ENCODE assay signal across 8 cellular contexts in the genomic region with DNA sequence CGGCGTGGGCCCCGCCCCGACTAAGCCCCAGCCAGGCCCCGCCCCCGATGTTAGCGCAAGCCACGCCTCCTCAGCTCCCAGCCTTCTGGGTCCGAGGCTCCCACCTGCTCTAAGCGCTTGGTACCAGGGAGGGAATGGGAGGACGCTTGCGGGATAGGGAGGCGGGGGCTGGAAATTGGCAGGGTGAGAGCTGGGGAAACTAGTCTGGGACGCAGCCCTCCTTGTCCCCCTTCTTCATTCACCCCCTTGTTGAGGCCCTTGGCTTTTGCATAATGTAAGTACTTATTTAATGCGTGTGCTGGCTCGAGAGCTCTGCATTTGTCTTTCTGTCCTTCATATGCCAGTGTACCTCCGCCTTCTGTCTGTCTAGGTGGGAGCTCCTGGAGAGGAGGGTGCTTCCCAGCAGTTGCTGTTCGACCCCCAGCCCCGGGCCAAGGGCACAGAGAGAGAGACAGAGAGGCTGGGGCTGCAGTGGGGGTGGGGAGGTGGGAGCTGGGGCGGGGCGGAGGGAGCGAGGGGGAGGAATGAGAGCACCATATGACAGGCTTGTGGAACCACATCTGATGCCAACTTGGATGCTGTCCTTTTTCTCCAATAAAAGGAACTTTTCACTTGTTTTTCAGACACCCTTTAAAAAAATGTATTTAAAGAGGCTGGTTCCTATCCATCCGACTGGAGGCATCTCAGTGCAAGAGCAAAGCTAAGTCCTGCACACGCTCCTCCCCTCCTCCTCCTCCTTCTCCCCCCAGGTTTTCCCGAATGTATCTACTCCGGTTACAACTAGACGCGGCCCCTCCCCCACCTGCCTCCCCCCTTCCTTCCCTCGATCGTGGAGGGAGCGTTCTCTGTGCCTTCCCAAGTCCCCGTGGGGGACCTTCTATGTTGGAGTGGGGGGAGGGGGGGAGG. TPM values are rescaled to one million over a fixed set of nuclear protein-coding genes. Genes with fewer than 3 reads are reported as not detected.
DNase-seq lines count a peak whose midpoint lies in the region; ATAC-seq and TF ChIP-seq lines count a peak whose summit lies in the region.

No MANE protein-coding gene starts in this region.

- peaks cover 49% of the 10 kb centered on the region for H3K4me1 Mint-ChIP-seq in stimulated activated naive CD8-positive, alpha-beta T cell treated with anti-CD3 and anti-CD28 coated beads, Interleukin-15, amount 100 ng/mL, for 72 hours

- H4K20me1 ChIP-seq in BLaER1 treated with 17β-estradiol and CSF1 and Interleukin-3, amounts not matched to agents 10 nM and 100 nM = no peaks in the 10 kb centered on the region
- H4K20me1 ChIP-seq in KMS-11 (ENCODE audit: insufficient read depth) = no peaks in the 10 kb centered on the region
- no peaks in the 10 kb centered on the region for H4K20me1 ChIP-seq in neural cell (ENCODE audit: insufficient read depth)

- no peaks in the 10 kb centered on the region for H3K27me3 Mint-ChIP-seq in stimulated activated naive CD8-positive, alpha-beta T cell treated with anti-CD3 and anti-CD28 coated beads, Interleukin-15, amount 100 ng/mL, for 72 hours

- peak overlapping the region in 8 of 11 experiments; percentile 30 to 60 (median 48); a peak in 11 of 22 replicates for H3K27ac ChIP-seq in BLaER1 treated with 17β-estradiol and CSF1 and Interleukin-3, amounts not matched to agents 10 nM and 100 nM
- H3K27ac ChIP-seq in KMS-11 (no peak overlapping the region), neural cell (ENCODE audit: low read length) (peak overlapping the region; percentile 99)

- peak; percentile 89 for DNase-seq in activated effector memory CD4-positive, alpha-beta T cell treated with anti-CD3 and anti-CD28 coated beads, Interleukin-2, amount 50 U/mL, for 16 hours
- DNase-seq in foreskin fibroblast = peak; percentile 60 to 84
- DNase-seq in stimulated activated naive CD8-positive, alpha-beta T cell treated with anti-CD3 and anti-CD28 coated beads, Interleukin-15, amount 100 ng/mL, for 72 hours = peak; percentile 65 to 77

- TF ChIP-seq CTCF in KMS-11 (conservative IDR thresholded peaks at IDR 0.05; ENCODE audit: low read depth, low read length) (no peak), foreskin fibroblast (IDR thresholded peaks at IDR 0.05; ENCODE audit: low read depth, low read length) (no peak), neural cell (IDR thresholded peaks at IDR 0.05; ENCODE audit: poor library complexity, severe bottlenecking) (no peak)

- H3K4me1 ChIP-seq in BLaER1 treated with 17β-estradiol and CSF1 and Interleukin-3, amounts not matched to agents 10 nM and 100 nM = peaks cover 25 to 55% (median 33%) of the 10 kb centered on the region in 10 experiments
- H3K4me1 ChIP-seq in KMS-11 (ENCODE audit: low read depth, poor library complexity, severe bottlenecking) = peaks cover 36% of the 10 kb centered on the region

- H3K9me3 Mint-ChIP-seq in stimulated activated naive CD8-positive, alpha-beta T cell treated with anti-CD3 and anti-CD28 coated beads, Interleukin-15, amount 100 ng/mL, for 72 hours = no peaks in the 10 kb centered on the region

- H3K27ac Mint-ChIP-seq in stimulated activated naive CD8-positive, alpha-beta T cell treated with anti-CD3 and anti-CD28 coated beads, Interleukin-15, amount 100 ng/mL, for 72 hours = peak overlapping the region in 1 of 2 donors; percentile 69

- H3K9me3 ChIP-seq in BLaER1 treated with 17β-estradiol and CSF1 and Interleukin-3, amounts not matched to agents 10 nM and 100 nM (replicated peaks in 1 of 11) = no peaks in the 10 kb centered on the region
- no peaks in the 10 kb centered on the region for H3K9me3 ChIP-seq in neural cell (ENCODE audit: low read length)

- TF ChIP-seq EP300 in neural cell (conservative IDR thresholded peaks at IDR 0.05; ENCODE audit: poor library complexity, severe bottlenecking) = no peak

- no peaks in the 10 kb centered on the region for H3F3A ChIP-seq in neural cell (ENCODE audit: insufficient read depth, low read length, poor library complexity, severe bottlenecking)

- no peaks in the 10 kb centered on the region for H3K36me3 ChIP-seq in BLaER1 treated with 17β-estradiol and CSF1 and Interleukin-3, amounts not matched to agents 10 nM and 100 nM
- H3K36me3 ChIP-seq in KMS-11 (ENCODE audit: insufficient read depth) = no peaks in the 10 kb centered on the region
- H3K36me3 ChIP-seq in neural cell (ENCODE audit: insufficient read depth, low read length) = no peaks in the 10 kb centered on the region

- H3K79me2 ChIP-seq in KMS-11 (ENCODE audit: insufficient read depth, low read depth) = no peaks in the 10 kb centered on the region
- H3K79me2 ChIP-seq in neural cell (replicated peaks; ENCODE audit: insufficient read depth, low read length) = no peaks in the 10 kb centered on the region

- TF ChIP-seq POLR2A in Raji (IDR thresholded peaks at IDR 0.05; ENCODE audit: insufficient read depth, low read depth, low read length) = peak; percentile 69

- H3K9me2 ChIP-seq in neural cell (ENCODE audit: insufficient read depth, low read length) = no peaks in the 10 kb centered on the region

- H3K9ac ChIP-seq in BLaER1 treated with 17β-estradiol and CSF1 and Interleukin-3, amounts not matched to agents 10 nM and 100 nM = peak overlapping the region; percentile 44 to 74 (median 64); a peak in 18 of 22 replicates
- H3K9ac ChIP-seq in KMS-11 = no peak overlapping the region; the same call in 1 of the 2 replicates
- H3K9ac ChIP-seq in neural cell (ENCODE audit: low read length) = peak overlapping the region; percentile 96

- H3K4me3 Mint-ChIP-seq in stimulated activated naive CD8-positive, alpha-beta T cell treated with anti-CD3 and anti-CD28 coated beads, Interleukin-15, amount 100 ng/mL, for 72 hours = peak overlapping the region; percentile 93 to 98

- ATAC-seq in GM19463 (IDR thresholded peaks at IDR 0.05; ENCODE audit: unreplicated experiment) = peak; percentile 57
- ATAC-seq in stimulated activated naive CD8-positive, alpha-beta T cell treated with anti-CD3 and anti-CD28 coated beads, Interleukin-15, amount 100 ng/mL, for 72 hours = peak; percentile 82

- peak overlapping the region; percentile 55 to 72 (median 60) for H3K4me3 ChIP-seq in BLaER1 treated with 17β-estradiol and CSF1 and Interleukin-3, amounts not matched to agents 10 nM and 100 nM
- no peak overlapping the region for H3K4me3 ChIP-seq in KMS-11 (IDR thresholded peaks at IDR 0.05; ENCODE audit: insufficient read depth, low read depth, low read length)
- peak overlapping the region; percentile 50 to 71 for H3K4me3 ChIP-seq in foreskin fibroblast (ENCODE audit: low read depth in 1 of 2, low read length in 2 of 2)
- peak overlapping the region; percentile 92 for H3K4me3 ChIP-seq in neural cell (ENCODE audit: low read length)

- TF ChIP-seq RAD21 in neural cell (conservative IDR thresholded peaks at IDR 0.05) = peak; percentile 31

- peak overlapping the region; percentile 82 for H2AFZ ChIP-seq in KMS-11 (ENCODE audit: low read depth)
- peak overlapping the region; percentile 11 for H2AFZ ChIP-seq in neural cell (ENCODE audit: low read depth, low read length)

- H3K4me2 ChIP-seq in BLaER1 treated with 17β-estradiol and CSF1 and Interleukin-3, amounts not matched to agents 10 nM and 100 nM = peak overlapping the region; percentile 76 to 96 (median 93)
- H3K4me2 ChIP-seq in KMS-11 = peak overlapping the region; percentile 57
- H3K4me2 ChIP-seq in neural cell (ENCODE audit: low read length) = peak overlapping the region; percentile 48

- H3K27me3 ChIP-seq in BLaER1 treated with 17β-estradiol and CSF1 and Interleukin-3, amounts not matched to agents 10 nM and 100 nM = no peaks in the 10 kb centered on the region
- H3K27me3 ChIP-seq in KMS-11 (ENCODE audit: insufficient read depth, low read depth) = no peaks in the 10 kb centered on the region
- no peaks in the 10 kb centered on the region for H3K27me3 ChIP-seq in neural cell (ENCODE audit: insufficient read depth, low read depth, low read length)

TF ChIP-seq in neural cell, 6 proteins besides CTCF, POLR2A, EP300 and RAD21:
- no peak for TF ChIP-seq TAF1 (IDR thresholded peaks at IDR 0.05; ENCODE audit: low read depth)
- TF ChIP-seq, protein P1, sequence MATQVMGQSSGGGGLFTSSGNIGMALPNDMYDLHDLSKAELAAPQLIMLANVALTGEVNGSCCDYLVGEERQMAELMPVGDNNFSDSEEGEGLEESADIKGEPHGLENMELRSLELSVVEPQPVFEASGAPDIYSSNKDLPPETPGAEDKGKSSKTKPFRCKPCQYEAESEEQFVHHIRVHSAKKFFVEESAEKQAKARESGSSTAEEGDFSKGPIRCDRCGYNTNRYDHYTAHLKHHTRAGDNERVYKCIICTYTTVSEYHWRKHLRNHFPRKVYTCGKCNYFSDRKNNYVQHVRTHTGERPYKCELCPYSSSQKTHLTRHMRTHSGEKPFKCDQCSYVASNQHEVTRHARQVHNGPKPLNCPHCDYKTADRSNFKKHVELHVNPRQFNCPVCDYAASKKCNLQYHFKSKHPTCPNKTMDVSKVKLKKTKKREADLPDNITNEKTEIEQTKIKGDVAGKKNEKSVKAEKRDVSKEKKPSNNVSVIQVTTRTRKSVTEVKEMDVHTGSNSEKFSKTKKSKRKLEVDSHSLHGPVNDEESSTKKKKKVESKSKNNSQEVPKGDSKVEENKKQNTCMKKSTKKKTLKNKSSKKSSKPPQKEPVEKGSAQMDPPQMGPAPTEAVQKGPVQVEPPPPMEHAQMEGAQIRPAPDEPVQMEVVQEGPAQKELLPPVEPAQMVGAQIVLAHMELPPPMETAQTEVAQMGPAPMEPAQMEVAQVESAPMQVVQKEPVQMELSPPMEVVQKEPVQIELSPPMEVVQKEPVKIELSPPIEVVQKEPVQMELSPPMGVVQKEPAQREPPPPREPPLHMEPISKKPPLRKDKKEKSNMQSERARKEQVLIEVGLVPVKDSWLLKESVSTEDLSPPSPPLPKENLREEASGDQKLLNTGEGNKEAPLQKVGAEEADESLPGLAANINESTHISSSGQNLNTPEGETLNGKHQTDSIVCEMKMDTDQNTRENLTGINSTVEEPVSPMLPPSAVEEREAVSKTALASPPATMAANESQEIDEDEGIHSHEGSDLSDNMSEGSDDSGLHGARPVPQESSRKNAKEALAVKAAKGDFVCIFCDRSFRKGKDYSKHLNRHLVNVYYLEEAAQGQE (IDR thresholded peaks at IDR 0.05; ENCODE audit: borderline replicate concordance) = no peak
- no peak for TF ChIP-seq EZH2 (IDR thresholded peaks at IDR 0.05; ENCODE audit: borderline replicate concordance, insufficient read depth, low read length, poor library complexity, severe bottlenecking)
- peak; percentile 42 for TF ChIP-seq MXI1 (conservative IDR thresholded peaks at IDR 0.05; ENCODE audit: poor library complexity, severe bottlenecking)
- TF ChIP-seq SMC3 (conservative IDR thresholded peaks at IDR 0.05; ENCODE audit: poor library complexity) = peak; percentile 47
- peak; percentile 93 for TF ChIP-seq POLR2AphosphoS5 (IDR thresholded peaks at IDR 0.05)

RNA-seq across cellular contexts. Expression of a gene that starts 25.6 kb away (rescaled TPM):
- polyA plus RNA-seq in neural cell = 1.8 and 3.9 TPM in 2 replicates
- 3.9 and 4.7 TPM in 2 replicates for polyA minus RNA-seq in neural cell
